ENCODE assay signal across 13 cellular contexts in genomic region chr12:46547421-46548340, GRCh38.
DNase-seq lines count a peak whose midpoint lies in the region; ATAC-seq and TF ChIP-seq lines count a peak whose summit lies in the region.
"Had no signal": no experiment of that assay in that cellular context is flagged by ENCODE, and none has a peak within 500 bp of the region (broad histone marks: within the 10 kb centered on the region; RNA-seq: fewer than 3 reads in every experiment).

No MANE protein-coding gene starts in this region.

- peak overlapping the region; percentile 88; the same call in 1 of the 2 replicates for H3K4me2 ChIP-seq in KMS-11

- H3K27ac ChIP-seq in KMS-11, result peak overlapping the region; percentile 91; the same call in 1 of the 2 replicates
- H3K27ac ChIP-seq: coronary artery had no signal

- H3K4me3 ChIP-seq in KMS-11 (IDR thresholded peaks at IDR 0.05; ENCODE audit: insufficient read depth, low read depth, low read length), result no peak overlapping the region
- H3K4me3 ChIP-seq: coronary artery had no signal

- H3K79me2 ChIP-seq in KMS-11 (ENCODE audit: insufficient read depth, low read depth), result no peaks in the 10 kb centered on the region

- H4K20me1 ChIP-seq in KMS-11 (ENCODE audit: insufficient read depth), result no peaks in the 10 kb centered on the region

- TF ChIP-seq CTCF in KMS-11 (conservative IDR thresholded peaks at IDR 0.05; ENCODE audit: low read depth, low read length) (no peak), progenitor cell of endocrine pancreas (IDR thresholded peaks at IDR 0.05; ENCODE audit: unreplicated experiment) (no peak)

- no peak overlapping the region for H3K4me3 Mint-ChIP-seq in activated naive CD8-positive, alpha-beta T cell treated with anti-CD3 and anti-CD28 coated beads, Interleukin-2, amount 50 U/mL, for 24 hours
- peak overlapping the region; percentile 68 for H3K4me3 Mint-ChIP-seq in natural killer cell treated with Interleukin-12 subunit alpha and Interleukin-12 subunit beta and Interleukin-15 and Interleukin-18, amount 100 ng/mL, for 72 hours
- H3K4me3 Mint-ChIP-seq in progenitor cell of endocrine pancreas (ENCODE audit: low read depth), result no peak overlapping the region
- H3K4me3 Mint-ChIP-seq: activated T-cell treated with anti-CD3 and anti-CD28 coated beads, Interleukin-2, amount 50 U/mL, for 4 hours had no signal

- H3K36me3 Mint-ChIP-seq in activated naive CD8-positive, alpha-beta T cell treated with anti-CD3 and anti-CD28 coated beads, Interleukin-2, amount 50 U/mL, for 24 hours (ENCODE audit: low read depth), result peaks cover 6% of the 10 kb centered on the region
- no peaks in the 10 kb centered on the region for H3K36me3 Mint-ChIP-seq in natural killer cell treated with Interleukin-12 subunit alpha and Interleukin-12 subunit beta and Interleukin-15 and Interleukin-18, amount 100 ng/mL, for 72 hours
- H3K36me3 Mint-ChIP-seq in progenitor cell of endocrine pancreas (ENCODE audit: insufficient read depth), result peaks cover 9% of the 10 kb centered on the region

- no peaks in the 10 kb centered on the region for H3K27me3 Mint-ChIP-seq in activated naive CD8-positive, alpha-beta T cell treated with anti-CD3 and anti-CD28 coated beads, Interleukin-2, amount 50 U/mL, for 24 hours
- no peaks in the 10 kb centered on the region for H3K27me3 Mint-ChIP-seq in natural killer cell treated with Interleukin-12 subunit alpha and Interleukin-12 subunit beta and Interleukin-15 and Interleukin-18, amount 100 ng/mL, for 72 hours
- H3K27me3 Mint-ChIP-seq in progenitor cell of endocrine pancreas, result no peaks in the 10 kb centered on the region
- H3K27me3 Mint-ChIP-seq: naive thymus-derived CD8-positive, alpha-beta T cell had no signal

- peaks cover 59% of the 10 kb centered on the region for H3K4me1 Mint-ChIP-seq in activated naive CD8-positive, alpha-beta T cell treated with anti-CD3 and anti-CD28 coated beads, Interleukin-2, amount 50 U/mL, for 24 hours
- peaks cover 63 to 66% of the 10 kb centered on the region in 2 donors for H3K4me1 Mint-ChIP-seq in natural killer cell treated with Interleukin-12 subunit alpha and Interleukin-12 subunit beta and Interleukin-15 and Interleukin-18, amount 100 ng/mL, for 72 hours (ENCODE audit: low read depth in 2 of 2)
- H3K4me1 Mint-ChIP-seq in progenitor cell of endocrine pancreas (ENCODE audit: low read depth), result no peaks in the 10 kb centered on the region

- peaks cover 69% of the 10 kb centered on the region for H3K4me1 ChIP-seq in KMS-11 (ENCODE audit: low read depth, poor library complexity, severe bottlenecking)

- no peaks in the 10 kb centered on the region for H3K27me3 ChIP-seq in KMS-11 (ENCODE audit: insufficient read depth, low read depth)

- H3K9me3 Mint-ChIP-seq in activated naive CD8-positive, alpha-beta T cell treated with anti-CD3 and anti-CD28 coated beads, Interleukin-2, amount 50 U/mL, for 24 hours, result peaks cover 4% of the 10 kb centered on the region
- peaks cover 5% of the 10 kb centered on the region for H3K9me3 Mint-ChIP-seq in natural killer cell treated with Interleukin-12 subunit alpha and Interleukin-12 subunit beta and Interleukin-15 and Interleukin-18, amount 100 ng/mL, for 72 hours
- peaks cover 24% of the 10 kb centered on the region for H3K9me3 Mint-ChIP-seq in progenitor cell of endocrine pancreas (ENCODE audit: low read depth)

- peak; percentile 77 for DNase-seq in EH (ENCODE audit: low read depth)
- DNase-seq in activated naive CD8-positive, alpha-beta T cell treated with anti-CD3 and anti-CD28 coated beads, Interleukin-2, amount 50 U/mL, for 24 hours, result no peak
- no peak for DNase-seq in natural killer cell treated with Interleukin-12 subunit alpha and Interleukin-12 subunit beta and Interleukin-15 and Interleukin-18, amount 100 ng/mL, for 72 hours (ENCODE audit: low spot score)
- DNase-seq in islet precursor cell, result no peak
- DNase-seq in central memory CD4-positive, alpha-beta T cell, result no peak
- no peak for DNase-seq in progenitor cell of endocrine pancreas (ENCODE audit: low spot score, unreplicated experiment)
- no peak for DNase-seq in LoVo (ENCODE audit: low spot score)
- DNase-seq: activated T-cell treated with anti-CD3 and anti-CD28 coated beads, Interleukin-2, amount 50 U/mL, for 4 hours; COR-L47; stimulated activated CD4-positive, alpha-beta T cell treated with anti-CD3 and anti-CD28 coated beads, Interleukin-2, amount 100 ng/mL, for 24 hours had no signal

- H3K9ac ChIP-seq in KMS-11, result no peak overlapping the region

- H2AFZ ChIP-seq in KMS-11 (ENCODE audit: low read depth), result no peak overlapping the region

- no peaks in the 10 kb centered on the region for H3K36me3 ChIP-seq in KMS-11 (ENCODE audit: insufficient read depth)

- H3K27ac Mint-ChIP-seq in activated naive CD8-positive, alpha-beta T cell treated with anti-CD3 and anti-CD28 coated beads, Interleukin-2, amount 50 U/mL, for 24 hours, result peak overlapping the region; percentile 59
- H3K27ac Mint-ChIP-seq in natural killer cell treated with Interleukin-12 subunit alpha and Interleukin-12 subunit beta and Interleukin-15 and Interleukin-18, amount 100 ng/mL, for 72 hours, result peak overlapping the region; percentile 83 to 93
- no peak overlapping the region for H3K27ac Mint-ChIP-seq in progenitor cell of endocrine pancreas

- no peak for ATAC-seq in activated naive CD8-positive, alpha-beta T cell treated with anti-CD3 and anti-CD28 coated beads, Interleukin-2, amount 50 U/mL, for 24 hours
- no peak for ATAC-seq in natural killer cell treated with Interleukin-12 subunit alpha and Interleukin-12 subunit beta and Interleukin-15 and Interleukin-18, amount 100 ng/mL, for 72 hours
